18 cellular contexts compared by ENCODE assay signal in the genomic region with DNA sequence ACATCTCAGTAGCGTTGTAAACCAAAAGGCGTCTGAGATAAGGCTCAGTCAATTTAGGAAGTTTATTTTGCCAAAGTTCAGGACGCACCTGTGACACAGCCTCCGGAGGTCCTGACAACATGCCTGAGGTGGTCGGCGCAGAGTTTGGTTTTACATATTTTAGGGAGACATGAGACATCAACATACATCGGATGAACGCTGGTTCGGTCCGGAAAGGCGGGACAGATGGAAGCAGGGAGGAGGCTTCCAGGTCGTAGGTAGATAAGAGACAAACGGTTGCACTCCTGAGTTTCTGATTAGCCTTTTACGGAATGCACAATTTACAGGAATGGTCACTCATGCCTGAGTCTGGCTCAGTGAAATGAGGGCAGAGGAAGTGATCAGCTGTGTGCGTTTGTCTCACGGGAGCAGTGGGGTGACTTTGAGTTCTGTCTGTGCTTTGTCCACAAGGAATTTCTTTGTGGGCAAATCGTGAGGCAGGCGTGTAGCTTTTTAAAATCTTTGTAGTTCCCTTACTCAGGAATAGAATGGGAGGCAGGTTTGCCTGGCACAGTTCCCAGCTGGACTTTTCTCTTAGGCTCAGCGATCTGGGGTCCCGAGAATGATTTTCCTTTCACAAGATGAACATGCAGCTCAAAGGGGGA.
"Had no signal": no experiment of that assay in that cellular context is flagged by ENCODE, and none has a peak within 500 bp of the region (broad histone marks: within the 10 kb centered on the region; RNA-seq: fewer than 3 reads in every experiment).

No MANE protein-coding gene starts in this region.

- H3K4me1 Mint-ChIP-seq: activated CD8-positive, alpha-beta memory T cell treated with anti-CD3 and anti-CD28 coated beads, Interleukin-2, amount 10 ng/mL, durations not matched to agents 7 days and 5 days had no signal

- H3K27me3 Mint-ChIP-seq: activated naive CD8-positive, alpha-beta T cell had no signal

- H3K27ac ChIP-seq: breast epithelium, heart right ventricle, prostate gland, stomach, thoracic aorta had no signal

- H3K4me3 Mint-ChIP-seq: activated CD8-positive, alpha-beta memory T cell treated with anti-CD3 and anti-CD28 coated beads, Interleukin-2, amount 10 ng/mL, durations not matched to agents 7 days and 5 days; activated naive CD8-positive, alpha-beta T cell; activated T-cell treated with anti-CD3 and anti-CD28 coated beads, Interleukin-2, amount 50 U/mL, for 24 hours had no signal

- H3K36me3 ChIP-seq: breast epithelium, heart right ventricle, prostate gland, stomach, thoracic aorta had no signal

- H3K4me1 ChIP-seq: breast epithelium, prostate gland had no signal

- FAIRE-seq: frontal cortex, islet of Langerhans had no signal

- ATAC-seq: activated CD8-positive, alpha-beta memory T cell treated with anti-CD3 and anti-CD28 coated beads, Interleukin-2, amount 10 ng/mL, durations not matched to agents 7 days and 5 days had no signal

- H3K9me3 Mint-ChIP-seq: activated T-cell treated with anti-CD3 and anti-CD28 coated beads, Interleukin-2, amount 50 U/mL, for 24 hours had no signal

- H3K9me3 ChIP-seq: breast epithelium, heart right ventricle, prostate gland, stomach, thoracic aorta had no signal

- H3K27ac Mint-ChIP-seq: activated CD8-positive, alpha-beta memory T cell treated with anti-CD3 and anti-CD28 coated beads, Interleukin-2, amount 10 ng/mL, durations not matched to agents 7 days and 5 days; activated naive CD8-positive, alpha-beta T cell; activated T-cell treated with anti-CD3 and anti-CD28 coated beads, Interleukin-2, amount 50 U/mL, for 24 hours had no signal

- DNase-seq: activated CD4-positive, alpha-beta T cell treated with anti-CD3 and anti-CD28 coated beads, Interleukin-2, amount 50 U/mL, for 4 hours; activated CD4-positive, CD25-positive, alpha-beta regulatory T cell treated with anti-CD3 and anti-CD28 coated beads, Interleukin-2, amount 50 U/mL, for 72 hours; activated CD8-positive, alpha-beta memory T cell treated with anti-CD3 and anti-CD28 coated beads, Interleukin-2, amount 10 ng/mL, durations not matched to agents 7 days and 5 days; activated gamma-delta T cell; activated T-cell treated with anti-CD3 and anti-CD28 coated beads, Interleukin-2, amount 50 U/mL, for 24 hours; amygdala; heart right ventricle; occipital lobe; stimulated activated CD4-positive, alpha-beta T cell treated with anti-CD3 and anti-CD28 coated beads, Interleukin-4, amount 100 ng/mL, for 1 hour; stimulated activated CD8-positive, alpha-beta memory T cell treated with anti-CD3 and anti-CD28 coated beads, Interleukin-4, amount 100 ng/mL, for 48 hours; stomach; SW 1271 had no signal

- H3K4me3 ChIP-seq: breast epithelium, heart right ventricle, prostate gland, stomach, thoracic aorta had no signal

- H3K36me3 Mint-ChIP-seq: activated CD8-positive, alpha-beta memory T cell treated with anti-CD3 and anti-CD28 coated beads, Interleukin-2, amount 10 ng/mL, durations not matched to agents 7 days and 5 days; activated naive CD8-positive, alpha-beta T cell had no signal
